Comparison of ENCODE assay signal across 2 cellular contexts in genomic region chrX:154380787-154381186, GRCh38.
TF ChIP-seq lines count a peak whose summit lies in the region.

No MANE protein-coding gene starts in this region.

TF ChIP-seq in SK-N-SH, 30 proteins besides CTCF, POLR2A, EP300 and RAD21 (continued from another document):
- TF ChIP-seq MAX (IDR thresholded peaks at IDR 0.05; ENCODE audit: low read depth) (no peak), USF1 (IDR thresholded peaks at IDR 0.05; ENCODE audit: borderline replicate concordance, low read depth) (no peak), NFIC (IDR thresholded peaks at IDR 0.05; ENCODE audit: borderline replicate concordance) (no peak), EZH2phosphoT487 (IDR thresholded peaks at IDR 0.05; ENCODE audit: borderline replicate concordance, low read depth) (no peak), USF2 (IDR thresholded peaks at IDR 0.05; ENCODE audit: borderline replicate concordance, low read depth, low read length) (no peak), SIN3A (IDR thresholded peaks at IDR 0.05; ENCODE audit: borderline replicate concordance, low read depth, low read length) (no peak), MXI1 (IDR thresholded peaks at IDR 0.05; ENCODE audit: low read depth, low read length) (no peak), POLR2AphosphoS5 (IDR thresholded peaks at IDR 0.05; ENCODE audit: low read depth, low read length) (no peak), ELF1 (IDR thresholded peaks at IDR 0.05) (no peak), RXRA (IDR thresholded peaks at IDR 0.05; ENCODE audit: borderline replicate concordance, low read depth) (no peak)
TF ChIP-seq in SK-N-SH: peak in this region for 0.

TF ChIP-seq in SK-N-SH treated with all-trans-retinoic acid at 6 μM for 48 hours, 23 proteins besides CTCF, POLR2A, EP300 and RAD21 (continued from another document):
- TF ChIP-seq ARNTL (CRISPR knock-in tag; IDR thresholded peaks at IDR 0.05; ENCODE audit: borderline replicate concordance, low read depth) (no peak), PATZ1 (CRISPR knock-in tag; IDR thresholded peaks at IDR 0.05; ENCODE audit: borderline replicate concordance) (no peak), CREB5 (CRISPR knock-in tag; IDR thresholded peaks at IDR 0.05; ENCODE audit: low read depth) (no peak), PPARA (CRISPR knock-in tag; IDR thresholded peaks at IDR 0.05; ENCODE audit: borderline replicate concordance) (no peak), TOX (CRISPR knock-in tag; IDR thresholded peaks at IDR 0.05; ENCODE audit: borderline replicate concordance) (no peak), RARB (CRISPR knock-in tag; IDR thresholded peaks at IDR 0.05) (no peak), BACH2 (CRISPR knock-in tag; IDR thresholded peaks at IDR 0.05; ENCODE audit: borderline replicate concordance) (no peak), GLIS3 (CRISPR knock-in tag; IDR thresholded peaks at IDR 0.05) (no peak), TCF4 (CRISPR knock-in tag; IDR thresholded peaks at IDR 0.05; ENCODE audit: borderline replicate concordance) (no peak), ZFP30 (CRISPR knock-in tag; IDR thresholded peaks at IDR 0.05) (no peak), ZNF8 (CRISPR knock-in tag; IDR thresholded peaks at IDR 0.05) (no peak), ZC3H10 (CRISPR knock-in tag; IDR thresholded peaks at IDR 0.05) (no peak)
